Comparison of ENCODE assay signal across 13 cellular contexts in the genomic region with DNA sequence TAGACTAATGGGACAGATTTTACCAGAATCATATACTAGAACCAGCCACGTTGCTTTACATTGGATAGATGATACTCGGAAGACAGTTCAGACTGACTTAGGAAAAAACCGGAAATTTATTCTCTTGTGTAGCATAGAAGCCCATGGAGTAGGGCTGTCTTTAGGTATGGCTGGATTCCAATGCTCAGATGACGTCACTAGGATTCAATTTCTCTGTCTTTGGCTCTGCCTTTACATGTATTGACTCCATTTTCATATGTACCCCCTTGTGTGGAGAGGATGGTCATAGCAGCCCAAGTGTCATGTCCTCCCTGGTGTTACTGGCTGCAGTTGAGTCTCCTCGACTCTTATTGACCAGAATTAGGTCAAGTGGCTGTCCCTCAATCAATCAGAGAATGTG. TPM values are rescaled to one million over a fixed set of nuclear protein-coding genes. Genes with fewer than 3 reads are reported as not detected.
DNase-seq lines count a peak whose midpoint lies in the region; ATAC-seq and TF ChIP-seq lines count a peak whose summit lies in the region.
"Had no signal": no experiment of that assay in that cellular context is flagged by ENCODE, and none has a peak within 500 bp of the region (broad histone marks: within the 10 kb centered on the region; RNA-seq: fewer than 3 reads in every experiment).

No MANE protein-coding gene starts in this region.

- H2BK20ac ChIP-seq in IMR-90 (ENCODE audit: low read depth, low read length) = no peak overlapping the region

- H3K4me1 ChIP-seq in BLaER1 treated with 17β-estradiol and CSF1 and Interleukin-3, amounts not matched to agents 10 nM and 100 nM = peaks cover 20 to 37% (median 24%) of the 10 kb centered on the region in 10 experiments
- H3K4me1 ChIP-seq in IMR-90 (ENCODE audit: control insufficient read depth, insufficient read depth, low read length) = peaks cover 4% of the 10 kb centered on the region; the same call in 1 of the 2 replicates
- H3K4me1 ChIP-seq in MM.1S (ENCODE audit: low read length) = peaks cover 65% of the 10 kb centered on the region
- H3K4me1 ChIP-seq in mesendoderm (ENCODE audit: control insufficient read depth, low read depth, low read length) = no peaks in the 10 kb centered on the region
- H3K4me1 ChIP-seq in gastroesophageal sphincter = no peaks in the 10 kb centered on the region

- CTCF ChIA-PET in IMR-90 (lab: Yijun Ruan, JAX) = no interaction called here

- H3K4me3 ChIP-seq in BLaER1 treated with 17β-estradiol and CSF1 and Interleukin-3, amounts not matched to agents 10 nM and 100 nM = no peak overlapping the region
- H3K4me3 ChIP-seq in IMR-90 (ENCODE audit: insufficient read depth, low read depth, low read length) = no peak overlapping the region
- H3K4me3 ChIP-seq in MM.1S (ENCODE audit: low read length) = no peak overlapping the region
- no peak overlapping the region for H3K4me3 ChIP-seq in mesendoderm (ENCODE audit: low read length)
- no peak overlapping the region for H3K4me3 ChIP-seq in gastroesophageal sphincter
- H3K4me3 ChIP-seq: GM23248 had no signal

- no peak overlapping the region for H4K8ac ChIP-seq in IMR-90 (ENCODE audit: low read depth in 2 of 2, low read length in 2 of 2)
- no peak overlapping the region for H4K8ac ChIP-seq in mesendoderm (ENCODE audit: low read depth, low read length)

- H2BK5ac ChIP-seq in IMR-90 (ENCODE audit: low read depth, low read length, poor library complexity, severe bottlenecking) = no peak overlapping the region
- H2BK5ac ChIP-seq in mesendoderm (ENCODE audit: low read length) = no peak overlapping the region

- H2AK5ac ChIP-seq in IMR-90 (ENCODE audit: low read depth, low read length) (peak overlapping the region; percentile 3; the same call in 1 of the 2 replicates), mesendoderm (ENCODE audit: low read length) (no peak overlapping the region)

- H4K5ac ChIP-seq in IMR-90 (ENCODE audit: low read depth, low read length) (no peak overlapping the region), mesendoderm (ENCODE audit: low read length) (no peak overlapping the region)

- DNase-seq in IMR-90 (no peak), MM.1S (no peak), mesendoderm (no peak)
- no peak for DNase-seq in activated T-cell treated with anti-CD3 and anti-CD28 coated beads, Interleukin-2, amount 50 U/mL, for 1 hour
- DNase-seq: Calu3; CD4-positive, alpha-beta memory T cell; COR-L47; GM23248; H7; HCEC 1CT had no signal

- POLR2A ChIA-PET in IMR-90 (lab: Charles Lee; ENCODE audit: unreplicated experiment) = no interaction called here

- peaks cover 27% of the 10 kb centered on the region for H3F3A ChIP-seq in MM.1S (ENCODE audit: insufficient read depth, low read length)

- H3K56ac ChIP-seq in IMR-90 (ENCODE audit: extremely low read depth, insufficient read depth, low read length) (no peak overlapping the region), mesendoderm (ENCODE audit: low read length) (no peak overlapping the region)

- H3K27ac ChIP-seq in BLaER1 treated with 17β-estradiol and CSF1 and Interleukin-3, amounts not matched to agents 10 nM and 100 nM = no peak overlapping the region
- H3K27ac ChIP-seq in IMR-90 (ENCODE audit: insufficient read depth, low read length) (no peak overlapping the region), MM.1S (ENCODE audit: low read length) (no peak overlapping the region), mesendoderm (ENCODE audit: low read depth, low read length) (no peak overlapping the region), gastroesophageal sphincter (no peak overlapping the region)
- H3K27ac ChIP-seq: GM23248 had no signal

- H3K9me2 ChIP-seq in MM.1S (replicated peaks; ENCODE audit: insufficient read depth, low read length) = no peaks in the 10 kb centered on the region

- in situ Hi-C loops in IMR-90 (cut with MboI; ENCODE audit: low sequenced_read_pairs) = no loop called here

- H3K9me1 ChIP-seq in IMR-90 (ENCODE audit: insufficient read depth, low read length) = peaks cover 3% of the 10 kb centered on the region; the same call in 1 of the 2 replicates

- intact Hi-C loops in IMR-90 (cut with micrococcal nuclease) = no loop called here

- peak overlapping the region; percentile 36 to 77 (median 66); a peak in 21 of 22 replicates for H3K4me2 ChIP-seq in BLaER1 treated with 17β-estradiol and CSF1 and Interleukin-3, amounts not matched to agents 10 nM and 100 nM
- H3K4me2 ChIP-seq in IMR-90 (ENCODE audit: low read depth, low read length) = no peak overlapping the region
- peak overlapping the region; percentile 24; the same call in 1 of the 2 replicates for H3K4me2 ChIP-seq in MM.1S (ENCODE audit: low read depth, low read length)
- no peak overlapping the region for H3K4me2 ChIP-seq in mesendoderm (ENCODE audit: low read length)

- H4K91ac ChIP-seq in IMR-90 (ENCODE audit: insufficient read depth, low read depth, low read length) = no peak overlapping the region

- H3K9ac ChIP-seq in BLaER1 treated with 17β-estradiol and CSF1 and Interleukin-3, amounts not matched to agents 10 nM and 100 nM = no peak overlapping the region
- H3K9ac ChIP-seq in IMR-90 (ENCODE audit: low read depth, low read length) (no peak overlapping the region), MM.1S (ENCODE audit: low read length) (no peak overlapping the region), mesendoderm (ENCODE audit: low read length) (no peak overlapping the region)
- H3K9ac ChIP-seq: GM23248 had no signal

- no peaks in the 10 kb centered on the region for H3K27me3 ChIP-seq in BLaER1 treated with 17β-estradiol and CSF1 and Interleukin-3, amounts not matched to agents 10 nM and 100 nM
- H3K27me3 ChIP-seq in IMR-90 (ENCODE audit: control insufficient read depth, insufficient read depth, low read length) = no peaks in the 10 kb centered on the region
- H3K27me3 ChIP-seq in MM.1S (replicated peaks; ENCODE audit: insufficient read depth, low read length) = 0 out of 2 replicates have a peak, but pooled peaks cover 11% of the 10 kb centered on the region
- H3K27me3 ChIP-seq in mesendoderm (ENCODE audit: insufficient read depth, low read length, poor library complexity) = no peaks in the 10 kb centered on the region
- H3K27me3 ChIP-seq in gastroesophageal sphincter = no peaks in the 10 kb centered on the region

- no peak overlapping the region for H3K4ac ChIP-seq in IMR-90 (ENCODE audit: low read depth, low read length)
- no peak overlapping the region for H3K4ac ChIP-seq in mesendoderm (ENCODE audit: low read depth, low read length)

- no peaks in the 10 kb centered on the region for H4K20me1 ChIP-seq in BLaER1 treated with 17β-estradiol and CSF1 and Interleukin-3, amounts not matched to agents 10 nM and 100 nM
- H4K20me1 ChIP-seq in IMR-90 (ENCODE audit: insufficient read depth, low read length) (no peaks in the 10 kb centered on the region), MM.1S (ENCODE audit: insufficient read depth, low read length) (no peaks in the 10 kb centered on the region)

- no peak overlapping the region for H2BK120ac ChIP-seq in IMR-90 (ENCODE audit: low read depth, low read length)
- no peak overlapping the region for H2BK120ac ChIP-seq in mesendoderm (ENCODE audit: low read depth, low read length)

- H3K14ac ChIP-seq in IMR-90 (replicated peaks; ENCODE audit: low read depth, low read length) = no peak overlapping the region

- no peak overlapping the region for H2BK15ac ChIP-seq in IMR-90 (ENCODE audit: low read depth, low read length)
- H2BK15ac ChIP-seq in mesendoderm (replicated peaks; ENCODE audit: low read depth) = no peak overlapping the region

- TF ChIP-seq POLR2A in IMR-90 (IDR thresholded peaks at IDR 0.05; ENCODE audit: low read depth, low read length) (no peak), gastroesophageal sphincter (IDR thresholded peaks at IDR 0.05) (no peak)

- no peaks in the 10 kb centered on the region for H3K9me3 ChIP-seq in BLaER1 treated with 17β-estradiol and CSF1 and Interleukin-3, amounts not matched to agents 10 nM and 100 nM (replicated peaks in 1 of 11)
- H3K9me3 ChIP-seq in IMR-90 (ENCODE audit: control insufficient read depth, insufficient read depth, low read length) (no peaks in the 10 kb centered on the region), MM.1S (replicated peaks; ENCODE audit: insufficient read depth, low read length) (no peaks in the 10 kb centered on the region), gastroesophageal sphincter (no peaks in the 10 kb centered on the region)

- H2AFZ ChIP-seq in IMR-90 (replicated peaks; ENCODE audit: low read length, poor library complexity) = no peak overlapping the region
- H2AFZ ChIP-seq in MM.1S (ENCODE audit: low read length) = no peak overlapping the region
- H2AFZ ChIP-seq: GM23248 had no signal

- no peak for TF ChIP-seq EP300 in gastroesophageal sphincter (IDR thresholded peaks at IDR 0.05)

- H3K18ac ChIP-seq in IMR-90 (ENCODE audit: low read depth, low read length) = no peak overlapping the region
- no peak overlapping the region for H3K18ac ChIP-seq in mesendoderm (ENCODE audit: low read length)

- no peak overlapping the region for H2AK9ac ChIP-seq in IMR-90 (replicated peaks; ENCODE audit: low read depth, low read length, poor library complexity)

- H3K79me1 ChIP-seq in IMR-90 (ENCODE audit: low read depth in 1 of 2, low read length in 2 of 2) = no peaks in the 10 kb centered on the region
- H3K79me1 ChIP-seq in mesendoderm (ENCODE audit: low read length) = no peaks in the 10 kb centered on the region

- H3K36me3 ChIP-seq in BLaER1 treated with 17β-estradiol and CSF1 and Interleukin-3, amounts not matched to agents 10 nM and 100 nM = no peaks in the 10 kb centered on the region
- H3K36me3 ChIP-seq in IMR-90 (ENCODE audit: control insufficient read depth, insufficient read depth, low read length) (no peaks in the 10 kb centered on the region), MM.1S (replicated peaks; ENCODE audit: insufficient read depth, low read length) (no peaks in the 10 kb centered on the region), mesendoderm (ENCODE audit: control insufficient read depth, insufficient read depth, low read length) (no peaks in the 10 kb centered on the region), gastroesophageal sphincter (no peaks in the 10 kb centered on the region)

- H3K79me2 ChIP-seq in MM.1S (ENCODE audit: low read length) (no peaks in the 10 kb centered on the region), mesendoderm (ENCODE audit: control insufficient read depth, insufficient read depth, low read length) (no peaks in the 10 kb centered on the region)

- no TSS peak for BruUV-seq in IMR-90 (replicated peaks; lab: Mats Ljungman, UMichigan)

- WGBS in IMR-90 (ENCODE audit: extremely low coverage in 2 of 2, insufficient read length in 1 of 2), 2 experiments = 88% methylated on average over 1 of the region's 5 CpGs; no CpG with 5 or more reads in 1 of the 2 experiments
- no CpG with 5 or more reads among the region's 5 CpGs for WGBS in mesendoderm (ENCODE audit: extremely low coverage, insufficient coverage, low lambda C conversion rate)
- WGBS in gastroesophageal sphincter (ENCODE audit: low coverage in 1 of 2), 2 donors = 79 to 81% methylated on average over 4 to 5 of the region's 5 CpGs

- dilution Hi-C loops in IMR-90 (cut with HindIII; ENCODE audit: low sequenced_read_pairs, unreplicated experiment) = no loop called here

- no peak for TF ChIP-seq RAD21 in IMR-90 (IDR thresholded peaks at IDR 0.05; ENCODE audit: low read length)

- H3K23ac ChIP-seq in IMR-90 (ENCODE audit: low read depth, low read length) = no peak overlapping the region
- H3K23ac ChIP-seq in mesendoderm (ENCODE audit: low read length) = peak overlapping the region; percentile 56

- ATAC-seq in IMR-90 (ENCODE audit: low read depth) (no peak), HG03565 (IDR thresholded peaks at IDR 0.05; ENCODE audit: unreplicated experiment) (no peak), gastroesophageal sphincter (no peak)

- TF ChIP-seq CTCF in IMR-90 (conservative IDR thresholded peaks at IDR 0.05; ENCODE audit: low read depth, low read length) (no peak), MM.1S (IDR thresholded peaks at IDR 0.05; ENCODE audit: low read length) (no peak), gastroesophageal sphincter (IDR thresholded peaks at IDR 0.05) (no peak)

RNA-seq across cellular contexts. Expression of a gene that starts 39.2 kb away (rescaled TPM):
- total RNA-seq in IMR-90 (2012; rRNA removed) (3.9 and 8.6 TPM in 2 replicates), gastroesophageal sphincter (10 to 100 TPM; 12.0 to 20.4 (median 17.4) TPM)
- 12.2 and 15.1 TPM in 2 replicates for polyA plus RNA-seq in IMR-90 (2012; rRNA removed)
- polyA plus RNA-seq in IMR-90 (2012; cell fraction: cytosol; rRNA removed) = 3.6 and 4.1 TPM in 2 replicates
- polyA plus RNA-seq in IMR-90 (2012; cell fraction: nucleus; rRNA removed; ENCODE audit: low replicate concordance) = 3.3 and 15.7 TPM in 2 replicates
- 44.4 TPM for polyA plus RNA-seq in mesendoderm (2013, experiment 1 of 2)
- polyA plus RNA-seq in mesendoderm (2013, experiment 2 of 2) = 44.1 TPM

Comparison
In these comparisons a context has a peak if more than half of its experiments do, and no peak if none do; other contexts are left out.
1. H3K4me2 ChIP-seq: peak in BLaER1 treated with 17β-estradiol and CSF1 and Interleukin-3, amounts not matched to agents 10 nM and 100 nM (11 of 11) and MM.1S (single experiment); none in IMR-90 (single experiment) and mesendoderm (single experiment).